In the genomic region with DNA sequence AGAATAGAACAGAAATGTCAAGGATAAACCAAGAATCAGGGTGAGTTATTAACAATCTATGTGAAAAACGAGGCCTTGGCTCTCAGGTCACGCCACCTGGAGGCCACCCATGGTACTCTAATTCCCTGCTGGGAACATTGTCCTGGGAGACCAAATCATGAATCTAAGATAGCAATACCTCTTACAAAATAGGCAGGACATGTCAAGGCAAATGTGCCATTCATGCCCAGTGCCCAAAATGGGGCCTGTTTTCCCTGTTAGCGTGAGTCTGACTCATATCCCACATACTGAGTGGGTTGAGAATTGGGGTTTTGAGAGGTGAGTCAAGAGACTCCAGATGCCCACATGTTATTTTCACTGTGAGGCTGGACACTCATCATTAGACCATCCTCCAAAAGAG, we compare ENCODE assay signal across 8 cellular contexts.
DNase-seq lines count a peak whose midpoint lies in the region; ATAC-seq and TF ChIP-seq lines count a peak whose summit lies in the region.

No MANE protein-coding gene starts in this region.

- no peak for TF ChIP-seq EP300 in Ishikawa (IDR thresholded peaks at IDR 0.05; ENCODE audit: borderline replicate concordance)

- H3K4me1 ChIP-seq in DND-41 (ENCODE audit: insufficient read depth, low read length) (no peaks in the 10 kb centered on the region), hepatocyte (ENCODE audit: insufficient read depth) (no peaks in the 10 kb centered on the region)

- H3K9ac ChIP-seq in DND-41 (ENCODE audit: low read depth, low read length) = no peak overlapping the region

- H3K79me2 ChIP-seq in DND-41 (ENCODE audit: insufficient read depth, low read length) (no peaks in the 10 kb centered on the region), hepatocyte (no peaks in the 10 kb centered on the region)

- no peak overlapping the region for H3K4me2 ChIP-seq in DND-41 (ENCODE audit: insufficient read depth, low read length)
- H3K4me2 ChIP-seq in hepatocyte = no peak overlapping the region

- no peak overlapping the region for H3K27ac ChIP-seq in DND-41 (ENCODE audit: low read length)
- H3K27ac ChIP-seq in hepatocyte = no peak overlapping the region

- H3K4me3 ChIP-seq in DND-41 (ENCODE audit: low read depth in 1 of 2, low read length in 2 of 2) (no peak overlapping the region), hepatocyte (no peak overlapping the region)

- H4K20me1 ChIP-seq in DND-41 (ENCODE audit: insufficient read depth, low read length) = no peaks in the 10 kb centered on the region
- no peaks in the 10 kb centered on the region for H4K20me1 ChIP-seq in hepatocyte (ENCODE audit: insufficient read depth, poor library complexity, severe bottlenecking)

- TF ChIP-seq RAD21 in Ishikawa (IDR thresholded peaks at IDR 0.05; ENCODE audit: low read depth) = peak; percentile 32

- H3K36me3 ChIP-seq in DND-41 (ENCODE audit: insufficient read depth, low read length) = no peaks in the 10 kb centered on the region
- no peaks in the 10 kb centered on the region for H3K36me3 ChIP-seq in hepatocyte (replicated peaks; ENCODE audit: insufficient read depth, low read depth)

- no peak for ATAC-seq in DND-41 (ENCODE audit: insufficient read depth, low read depth)
- ATAC-seq in GM19023 (IDR thresholded peaks at IDR 0.05; ENCODE audit: unreplicated experiment) = peak; percentile 67

- H2AFZ ChIP-seq in DND-41 (ENCODE audit: low read depth, low read length) (no peak overlapping the region), hepatocyte (no peak overlapping the region)

- no peaks in the 10 kb centered on the region for H3K9me2 ChIP-seq in hepatocyte (replicated peaks; ENCODE audit: insufficient read depth)

- peak; percentile 62 for TF ChIP-seq CTCF in DND-41 (IDR thresholded peaks at IDR 0.05; ENCODE audit: borderline replicate concordance, extremely low read depth, low read length, poor library complexity, severe bottlenecking)
- peak; percentile 48 for TF ChIP-seq CTCF in hepatocyte (IDR thresholded peaks at IDR 0.05; ENCODE audit: poor library complexity)

- no peaks in the 10 kb centered on the region for H3K27me3 ChIP-seq in DND-41 (ENCODE audit: insufficient read depth, low read length, poor library complexity)
- H3K27me3 ChIP-seq in hepatocyte = no peaks in the 10 kb centered on the region

- WGBS in hepatocyte (ENCODE audit: low lambda C conversion rate, missing lambda C conversion rate) = 82% methylated on average over 3 of the region's 3 CpGs

- H3K9me3 ChIP-seq in DND-41 (ENCODE audit: insufficient read depth, low read length, severe bottlenecking) (peaks cover 6% of the 10 kb centered on the region), hepatocyte (ENCODE audit: low read depth) (no peaks in the 10 kb centered on the region)

- DNase-seq in DND-41 = peak; percentile 20
- peak; percentile 11 to 24 for DNase-seq in activated CD4-positive, alpha-beta T cell treated with anti-CD3 and anti-CD28 coated beads, Interleukin-2, amount 50 U/mL, for 48 hours
- DNase-seq in hepatocyte (ENCODE audit: low spot score) = peak; percentile 40
- DNase-seq in superior temporal gyrus (ENCODE audit: extremely low spot score) = peak; percentile 32
- DNase-seq in DMS79 treated with DMSO at 0.1 percent for 48 hours (lab: John Stamatoyannopoulos, UW) = no peak
- DNase-seq in activated effector memory CD4-positive, alpha-beta T cell treated with Interleukin-2 at 50 U/mL for 16 hours = no peak

TF ChIP-seq in Ishikawa, 13 proteins besides CTCF, POLR2A, EP300 and RAD21:
- TF ChIP-seq FOXM1 (IDR thresholded peaks at IDR 0.05; ENCODE audit: borderline replicate concordance, low read depth) = no peak
- no peak for TF ChIP-seq EGR1 (IDR thresholded peaks at IDR 0.05)
- TF ChIP-seq TCF12 (IDR thresholded peaks at IDR 0.05; ENCODE audit: low read depth) = no peak
- TF ChIP-seq, protein P1, sequence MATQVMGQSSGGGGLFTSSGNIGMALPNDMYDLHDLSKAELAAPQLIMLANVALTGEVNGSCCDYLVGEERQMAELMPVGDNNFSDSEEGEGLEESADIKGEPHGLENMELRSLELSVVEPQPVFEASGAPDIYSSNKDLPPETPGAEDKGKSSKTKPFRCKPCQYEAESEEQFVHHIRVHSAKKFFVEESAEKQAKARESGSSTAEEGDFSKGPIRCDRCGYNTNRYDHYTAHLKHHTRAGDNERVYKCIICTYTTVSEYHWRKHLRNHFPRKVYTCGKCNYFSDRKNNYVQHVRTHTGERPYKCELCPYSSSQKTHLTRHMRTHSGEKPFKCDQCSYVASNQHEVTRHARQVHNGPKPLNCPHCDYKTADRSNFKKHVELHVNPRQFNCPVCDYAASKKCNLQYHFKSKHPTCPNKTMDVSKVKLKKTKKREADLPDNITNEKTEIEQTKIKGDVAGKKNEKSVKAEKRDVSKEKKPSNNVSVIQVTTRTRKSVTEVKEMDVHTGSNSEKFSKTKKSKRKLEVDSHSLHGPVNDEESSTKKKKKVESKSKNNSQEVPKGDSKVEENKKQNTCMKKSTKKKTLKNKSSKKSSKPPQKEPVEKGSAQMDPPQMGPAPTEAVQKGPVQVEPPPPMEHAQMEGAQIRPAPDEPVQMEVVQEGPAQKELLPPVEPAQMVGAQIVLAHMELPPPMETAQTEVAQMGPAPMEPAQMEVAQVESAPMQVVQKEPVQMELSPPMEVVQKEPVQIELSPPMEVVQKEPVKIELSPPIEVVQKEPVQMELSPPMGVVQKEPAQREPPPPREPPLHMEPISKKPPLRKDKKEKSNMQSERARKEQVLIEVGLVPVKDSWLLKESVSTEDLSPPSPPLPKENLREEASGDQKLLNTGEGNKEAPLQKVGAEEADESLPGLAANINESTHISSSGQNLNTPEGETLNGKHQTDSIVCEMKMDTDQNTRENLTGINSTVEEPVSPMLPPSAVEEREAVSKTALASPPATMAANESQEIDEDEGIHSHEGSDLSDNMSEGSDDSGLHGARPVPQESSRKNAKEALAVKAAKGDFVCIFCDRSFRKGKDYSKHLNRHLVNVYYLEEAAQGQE (IDR thresholded peaks at IDR 0.05; ENCODE audit: low read depth) = no peak
- TF ChIP-seq ZBTB7A (IDR thresholded peaks at IDR 0.05; ENCODE audit: low read depth) = no peak
- no peak for TF ChIP-seq NFIC (IDR thresholded peaks at IDR 0.05)
- TF ChIP-seq YY1 (IDR thresholded peaks at IDR 0.05; ENCODE audit: low read depth) = no peak
- TF ChIP-seq TEAD4 (IDR thresholded peaks at IDR 0.05) = no peak
- TF ChIP-seq, protein P2, sequence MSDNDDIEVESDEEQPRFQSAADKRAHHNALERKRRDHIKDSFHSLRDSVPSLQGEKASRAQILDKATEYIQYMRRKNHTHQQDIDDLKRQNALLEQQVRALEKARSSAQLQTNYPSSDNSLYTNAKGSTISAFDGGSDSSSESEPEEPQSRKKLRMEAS (IDR thresholded peaks at IDR 0.05) = no peak
- TF ChIP-seq, protein P3, sequence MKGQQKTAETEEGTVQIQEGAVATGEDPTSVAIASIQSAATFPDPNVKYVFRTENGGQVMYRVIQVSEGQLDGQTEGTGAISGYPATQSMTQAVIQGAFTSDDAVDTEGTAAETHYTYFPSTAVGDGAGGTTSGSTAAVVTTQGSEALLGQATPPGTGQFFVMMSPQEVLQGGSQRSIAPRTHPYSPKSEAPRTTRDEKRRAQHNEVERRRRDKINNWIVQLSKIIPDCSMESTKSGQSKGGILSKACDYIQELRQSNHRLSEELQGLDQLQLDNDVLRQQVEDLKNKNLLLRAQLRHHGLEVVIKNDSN (IDR thresholded peaks at IDR 0.05) = no peak
- no peak for TF ChIP-seq CEBPB (IDR thresholded peaks at IDR 0.05)
- TF ChIP-seq TAF1 (IDR thresholded peaks at IDR 0.05; ENCODE audit: low read depth) = no peak
- TF ChIP-seq CREB1 (IDR thresholded peaks at IDR 0.05; ENCODE audit: low read depth) = no peak

Comparison
In these comparisons a context has a peak if more than half of its experiments do, and no peak if none do; other contexts are left out.
1. DNase-seq: peak in DND-41 (single experiment), activated CD4-positive, alpha-beta T cell treated with anti-CD3 and anti-CD28 coated beads, Interleukin-2, amount 50 U/mL, for 48 hours (2 of 2), hepatocyte (single experiment) and superior temporal gyrus (single experiment); none in DMS79 treated with DMSO at 0.1 percent for 48 hours (single experiment) and activated effector memory CD4-positive, alpha-beta T cell treated with Interleukin-2 at 50 U/mL for 16 hours (single experiment).